1 cellular context compared by ENCODE assay signal in the genomic region with DNA sequence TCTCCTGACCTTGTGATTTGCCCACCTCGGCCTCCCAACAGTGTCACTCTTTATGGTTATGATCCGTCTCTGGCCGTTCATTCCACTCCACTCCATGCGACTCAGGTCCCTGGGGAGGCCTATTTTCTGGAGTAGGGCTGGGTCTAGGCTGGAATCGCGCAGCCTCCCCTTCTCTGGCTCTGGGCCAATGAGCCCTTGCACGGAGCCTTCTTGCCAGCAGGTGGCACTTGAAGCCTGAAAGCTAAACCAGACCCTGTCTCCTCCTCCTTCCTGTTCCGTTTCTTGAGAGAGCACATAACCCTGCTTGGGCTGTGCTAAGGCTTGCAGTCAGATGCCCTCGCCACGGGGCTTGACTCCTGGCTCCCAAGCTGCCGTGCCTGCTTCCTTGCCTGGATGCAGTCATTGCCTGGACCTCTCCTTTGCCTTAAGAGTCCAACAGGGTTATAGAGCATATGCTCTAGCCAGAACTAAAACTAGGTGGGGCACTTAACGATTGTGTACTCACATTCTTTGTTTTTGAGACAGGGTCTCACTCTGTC.
TF ChIP-seq lines count a peak whose summit lies in the region.

No MANE protein-coding gene starts in this region.

TF ChIP-seq in SK-N-SH treated with all-trans-retinoic acid at 6 μM for 48 hours, 23 proteins besides CTCF, POLR2A, EP300 and RAD21 (continued from another document):
- TF ChIP-seq, protein P1, sequence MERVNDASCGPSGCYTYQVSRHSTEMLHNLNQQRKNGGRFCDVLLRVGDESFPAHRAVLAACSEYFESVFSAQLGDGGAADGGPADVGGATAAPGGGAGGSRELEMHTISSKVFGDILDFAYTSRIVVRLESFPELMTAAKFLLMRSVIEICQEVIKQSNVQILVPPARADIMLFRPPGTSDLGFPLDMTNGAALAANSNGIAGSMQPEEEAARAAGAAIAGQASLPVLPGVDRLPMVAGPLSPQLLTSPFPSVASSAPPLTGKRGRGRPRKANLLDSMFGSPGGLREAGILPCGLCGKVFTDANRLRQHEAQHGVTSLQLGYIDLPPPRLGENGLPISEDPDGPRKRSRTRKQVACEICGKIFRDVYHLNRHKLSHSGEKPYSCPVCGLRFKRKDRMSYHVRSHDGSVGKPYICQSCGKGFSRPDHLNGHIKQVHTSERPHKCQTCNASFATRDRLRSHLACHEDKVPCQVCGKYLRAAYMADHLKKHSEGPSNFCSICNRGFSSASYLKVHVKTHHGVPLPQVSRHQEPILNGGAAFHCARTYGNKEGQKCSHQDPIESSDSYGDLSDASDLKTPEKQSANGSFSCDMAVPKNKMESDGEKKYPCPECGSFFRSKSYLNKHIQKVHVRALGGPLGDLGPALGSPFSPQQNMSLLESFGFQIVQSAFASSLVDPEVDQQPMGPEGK (CRISPR knock-in tag; IDR thresholded peaks at IDR 0.05; ENCODE audit: borderline replicate concordance): no peak
- no peak for TF ChIP-seq ZNF8 (CRISPR knock-in tag; IDR thresholded peaks at IDR 0.05)
